Comparison of ENCODE assay signal across 18 cellular contexts in the genomic region with DNA sequence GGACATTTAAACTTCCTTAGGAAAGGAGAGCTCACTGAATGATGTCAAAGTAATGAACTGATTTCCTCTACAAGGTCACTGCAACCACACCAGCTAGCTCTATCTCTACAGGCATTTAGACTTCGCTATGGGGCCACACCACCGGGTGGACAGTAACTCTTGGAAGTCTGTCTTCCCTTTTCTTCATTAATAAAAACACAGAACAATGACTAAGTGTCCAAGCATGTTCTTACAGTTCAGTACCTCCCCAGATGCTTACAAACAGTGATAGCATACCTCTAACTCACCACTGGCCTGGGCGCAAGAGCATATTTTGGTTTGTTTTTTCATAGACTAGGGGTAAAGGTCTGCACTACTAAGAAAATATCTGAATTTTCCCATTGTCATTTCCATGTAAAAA. TPM values are rescaled to one million over a fixed set of nuclear protein-coding genes. Genes with fewer than 3 reads are reported as not detected.
A peak's percentile ranks its signal among the peaks of the same experiment; 100 is the strongest.
DNase-seq lines count a peak whose midpoint lies in the region; ATAC-seq, FAIRE-seq and TF ChIP-seq lines count a peak whose summit lies in the region.
"Had no signal": no experiment of that assay in that cellular context is flagged by ENCODE, and none has a peak within 500 bp of the region (broad histone marks: within the 10 kb centered on the region; RNA-seq: fewer than 3 reads in every experiment).

No MANE protein-coding gene starts in this region.

- H3K27ac ChIP-seq in right lobe of liver = no peak overlapping the region
- H3K27ac ChIP-seq: SK-N-MC, vagina had no signal

- H3K27ac Mint-ChIP-seq in nephron = peak overlapping the region in 2 of 3 experiments; percentile 8 to 20
- H3K27ac Mint-ChIP-seq in CD14-positive monocyte = no peak overlapping the region
- H3K27ac Mint-ChIP-seq: H9, naive B cell had no signal

- peaks cover 16% of the 10 kb centered on the region for H3K4me1 Mint-ChIP-seq in nephron
- H3K4me1 Mint-ChIP-seq in CD14-positive monocyte = no peaks in the 10 kb centered on the region

- no peaks in the 10 kb centered on the region for H3K9me3 Mint-ChIP-seq in nephron
- H3K9me3 Mint-ChIP-seq in CD14-positive monocyte = peaks cover 0 to 2% (median 0%) of the 10 kb centered on the region in 7 donors
- H3K9me3 Mint-ChIP-seq: H9; stimulated activated naive CD8-positive, alpha-beta T cell treated with anti-CD3 and anti-CD28 coated beads, Interleukin-15, amount 100 ng/mL, for 72 hours had no signal

- H3K36me3 ChIP-seq in bronchial epithelial cell (ENCODE audit: control insufficient read depth, insufficient read depth, low read length) = no peaks in the 10 kb centered on the region
- H3K36me3 ChIP-seq in right lobe of liver = peaks cover 0 to 3% (median 0%) of the 10 kb centered on the region in 4 donors
- H3K36me3 ChIP-seq: BE2C, vagina had no signal

- WGBS in right lobe of liver (ENCODE audit: insufficient coverage, low coverage, low lambda C conversion rate, missing lambda C conversion rate) = 59% methylated on average over 3 of the region's 3 CpGs

- no peaks in the 10 kb centered on the region for H3K4me1 ChIP-seq in right lobe of liver
- H3K4me1 ChIP-seq: BE2C, vagina had no signal

- intact Hi-C loops in right lobe of liver (cut with DNase I) (no loop called here), CD14-positive monocyte (cut with micrococcal nuclease) (no loop called here)

- FAIRE-seq in bronchial epithelial cell (lab: Jason Lieb, UNC) = no peak
- FAIRE-seq: K562 had no signal

- DNase-seq in AG08396 (ENCODE audit: low spot score) = peak; percentile 47
- DNase-seq in LHCN-M2 (ENCODE audit: low read depth) = peak; percentile 61
- peak; percentile 42 for DNase-seq in bronchial epithelial cell (ENCODE audit: low read depth)
- no peak for DNase-seq in stimulated activated naive CD8-positive, alpha-beta T cell treated with anti-CD3 and anti-CD28 coated beads, Interleukin-15, Interleukin-2, amounts not matched to agents 100 U/mL and 50 U/mL, for 24 hours
- DNase-seq in stimulated activated naive CD4-positive, alpha-beta T cell (lab: John Stamatoyannopoulos, UW) = no peak
- no peak for DNase-seq in right lobe of liver
- DNase-seq in CD14-positive monocyte (ENCODE audit: low spot score) = no peak
- DNase-seq: activated gamma-delta T cell treated with Interleukin-2 at 50 U/mL for 16 hours; BE2C; H9; left cardiac atrium; naive B cell; NCI-H1436 treated with DMSO at 0.1 percent for 48 hours; stimulated activated naive CD8-positive, alpha-beta T cell treated with anti-CD3 and anti-CD28 coated beads, Interleukin-15, amount 100 ng/mL, for 72 hours had no signal

- H3K36me3 Mint-ChIP-seq in nephron (ENCODE audit: low read depth) (peaks cover 17% of the 10 kb centered on the region), CD14-positive monocyte (peaks cover 0 to 5% of the 10 kb centered on the region in 2 donors)

- TF ChIP-seq POLR2A in right lobe of liver (IDR thresholded peaks at IDR 0.05) = no peak

- H3K9me3 ChIP-seq in right lobe of liver = no peaks in the 10 kb centered on the region
- H3K9me3 ChIP-seq: BE2C, vagina had no signal

- ATAC-seq in stimulated activated naive CD8-positive, alpha-beta T cell treated with anti-CD3 and anti-CD28 coated beads, Interleukin-15, Interleukin-2, amounts not matched to agents 100 U/mL and 50 U/mL, for 24 hours = no peak
- no peak for ATAC-seq in right lobe of liver
- ATAC-seq: K562; stimulated activated naive CD8-positive, alpha-beta T cell treated with anti-CD3 and anti-CD28 coated beads, Interleukin-15, amount 100 ng/mL, for 72 hours had no signal

- H3K27me3 Mint-ChIP-seq in nephron (ENCODE audit: low read depth) (peaks cover 31% of the 10 kb centered on the region), CD14-positive monocyte (ENCODE audit: low read depth in 3 of 3) (peaks cover 18 to 19% (median 18%) of the 10 kb centered on the region in 3 donors)

- TF ChIP-seq CTCF in bronchial epithelial cell (IDR thresholded peaks at IDR 0.05; ENCODE audit: insufficient read depth, low read length, severe bottlenecking) (no peak), nephron (IDR thresholded peaks at IDR 0.05; ENCODE audit: unreplicated experiment in 3 of 3) (no peak), right lobe of liver (IDR thresholded peaks at IDR 0.05) (no peak), CD14-positive monocyte (IDR thresholded peaks at IDR 0.05) (no peak)

- no peaks in the 10 kb centered on the region for H3K27me3 ChIP-seq in bronchial epithelial cell (ENCODE audit: control insufficient read depth, insufficient read depth, low read length)
- no peaks in the 10 kb centered on the region for H3K27me3 ChIP-seq in right lobe of liver
- H3K27me3 ChIP-seq: vagina had no signal

- H3K4me3 ChIP-seq in bronchial epithelial cell (ENCODE audit: low read depth, low read length) (no peak overlapping the region), right lobe of liver (no peak overlapping the region)
- H3K4me3 ChIP-seq: K562, SK-N-MC, vagina had no signal

- H3K4me3 Mint-ChIP-seq in nephron = no peak overlapping the region
- no peak overlapping the region for H3K4me3 Mint-ChIP-seq in CD14-positive monocyte
- H3K4me3 Mint-ChIP-seq: H9; naive B cell; stimulated activated naive CD8-positive, alpha-beta T cell treated with anti-CD3 and anti-CD28 coated beads, Interleukin-15, amount 100 ng/mL, for 72 hours had no signal

RNA-seq across cellular contexts. Expression of a gene that starts 54.6 kb away (rescaled TPM):
- total RNA-seq in LHCN-M2 (2014; rRNA removed) (8.1 and 9.1 TPM in 2 replicates), bronchial epithelial cell (0.26 TPM in 2 replicates), right lobe of liver (not detected)
- 12.2 TPM for polyA plus RNA-seq in LHCN-M2 (2012)
- not detected for polyA plus RNA-seq in CD14-positive monocyte
- total RNA-seq: H9, left cardiac atrium, vagina had no signal

Comparison
In these comparisons a context has a peak if more than half of its experiments do, and no peak if none do; other contexts are left out.
1. DNase-seq: peak in AG08396 (single experiment), LHCN-M2 (single experiment) and bronchial epithelial cell (single experiment); none in stimulated activated naive CD8-positive, alpha-beta T cell treated with anti-CD3 and anti-CD28 coated beads, Interleukin-15, Interleukin-2, amounts not matched to agents 100 U/mL and 50 U/mL, for 24 hours (single experiment), stimulated activated naive CD4-positive, alpha-beta T cell (0 of 6), right lobe of liver (0 of 3) and CD14-positive monocyte (single experiment).
2. H3K27ac Mint-ChIP-seq: peak in nephron (2 of 3); none in CD14-positive monocyte (0 of 7).